ENCODE assay signal across 20 cellular contexts in genomic region chr5:72035831-72036230, GRCh38.
"Had no signal": no experiment of that assay in that cellular context is flagged by ENCODE, and none has a peak within 500 bp of the region (broad histone marks: within the 10 kb centered on the region; RNA-seq: fewer than 3 reads in every experiment).

No MANE protein-coding gene starts in this region.

- DNase-seq: dermis blood vessel endothelial cell; head of caudate nucleus; left ventricle myocardium superior; lower lobe of right lung; mucosa of descending colon; naive B cell; right lobe of liver; small intestine; stimulated activated CD4-positive, alpha-beta T cell treated with anti-CD3 and anti-CD28 coated beads, Interleukin-15, amount 100 ng/mL, for 24 hours; stimulated activated CD4-positive, alpha-beta T cell treated with anti-CD3 and anti-CD28 coated beads, Interleukin-2, amount 100 ng/mL, for 48 hours; stimulated activated naive B cell treated with anti-CD40 and anti-IgM and Interleukin-4, amounts not matched to agents 10 μg/mL and 1 μg/mL and 100 μg/mL, for 72 hours; transverse colon; upper lobe of right lung had no signal

- H3K36me3 ChIP-seq: lower lobe of right lung, right lobe of liver, suprapubic skin, transverse colon, upper lobe of right lung, vagina had no signal

- H3K9ac ChIP-seq: parathyroid adenoma had no signal

- H3K9me3 Mint-ChIP-seq: natural killer cell treated with Interleukin-12 subunit alpha and Interleukin-12 subunit beta and Interleukin-15 and Interleukin-18, amount 100 ng/mL, for 72 hours; stimulated activated naive CD8-positive, alpha-beta T cell treated with anti-CD3 and anti-CD28 coated beads, Interleukin-15, Interleukin-2, amounts not matched to agents 100 ng/mL and 50 ng/mL, for 24 hours had no signal

- H3K27me3 Mint-ChIP-seq: progenitor cell of endocrine pancreas had no signal

- H3K4me3 Mint-ChIP-seq: natural killer cell treated with Interleukin-12 subunit alpha and Interleukin-12 subunit beta and Interleukin-15 and Interleukin-18, amount 100 ng/mL, for 72 hours; stimulated activated naive B cell treated with anti-CD40 and anti-IgM and Interleukin-4, amounts not matched to agents 10 μg/mL and 1 μg/mL and 100 μg/mL, for 72 hours; stimulated activated naive CD8-positive, alpha-beta T cell treated with anti-CD3 and anti-CD28 coated beads, Interleukin-15, Interleukin-2, amounts not matched to agents 100 ng/mL and 50 ng/mL, for 24 hours had no signal

- H3K4me1 Mint-ChIP-seq: naive B cell; stimulated activated naive B cell treated with anti-CD40 and anti-IgM and Interleukin-4, amounts not matched to agents 10 μg/mL and 1 μg/mL and 100 μg/mL, for 72 hours had no signal

- H2AFZ ChIP-seq: parathyroid adenoma had no signal

- H3K4me3 ChIP-seq: coronary artery, lower lobe of right lung, mucosa of descending colon, right lobe of liver, suprapubic skin, transverse colon, upper lobe of right lung, vagina had no signal

- H3K27ac Mint-ChIP-seq: natural killer cell treated with Interleukin-12 subunit alpha and Interleukin-12 subunit beta and Interleukin-15 and Interleukin-18, amount 100 ng/mL, for 72 hours; progenitor cell of endocrine pancreas; stimulated activated naive B cell treated with anti-CD40 and anti-IgM and Interleukin-4, amounts not matched to agents 10 μg/mL and 1 μg/mL and 100 μg/mL, for 72 hours; stimulated activated naive CD8-positive, alpha-beta T cell treated with anti-CD3 and anti-CD28 coated beads, Interleukin-15, Interleukin-2, amounts not matched to agents 100 ng/mL and 50 ng/mL, for 24 hours had no signal

- H3K27ac ChIP-seq: coronary artery, lower lobe of right lung, parathyroid adenoma, right lobe of liver, suprapubic skin, transverse colon, upper lobe of right lung, vagina had no signal

- H3K27me3 ChIP-seq: right lobe of liver, suprapubic skin, transverse colon, upper lobe of right lung, vagina had no signal

- ATAC-seq: left ventricle myocardium superior; lower lobe of right lung; mucosa of descending colon; natural killer cell treated with Interleukin-12 subunit alpha and Interleukin-12 subunit beta and Interleukin-15 and Interleukin-18, amount 100 ng/mL, for 72 hours; right lobe of liver; stimulated activated naive B cell treated with anti-CD40 and anti-IgM and Interleukin-4, amounts not matched to agents 10 μg/mL and 1 μg/mL and 100 μg/mL, for 72 hours; upper lobe of right lung had no signal

- H3K36me3 Mint-ChIP-seq: naive B cell; natural killer cell treated with Interleukin-12 subunit alpha and Interleukin-12 subunit beta and Interleukin-15 and Interleukin-18, amount 100 ng/mL, for 72 hours; stimulated activated naive B cell treated with anti-CD40 and anti-IgM and Interleukin-4, amounts not matched to agents 10 μg/mL and 1 μg/mL and 100 μg/mL, for 72 hours had no signal

- H3K4me1 ChIP-seq: lower lobe of right lung, parathyroid adenoma, right lobe of liver, suprapubic skin, transverse colon, upper lobe of right lung, vagina had no signal

- H3K9me3 ChIP-seq: lower lobe of right lung, mucosa of descending colon, right lobe of liver, suprapubic skin, transverse colon, upper lobe of right lung, vagina had no signal
